In the genomic region with DNA sequence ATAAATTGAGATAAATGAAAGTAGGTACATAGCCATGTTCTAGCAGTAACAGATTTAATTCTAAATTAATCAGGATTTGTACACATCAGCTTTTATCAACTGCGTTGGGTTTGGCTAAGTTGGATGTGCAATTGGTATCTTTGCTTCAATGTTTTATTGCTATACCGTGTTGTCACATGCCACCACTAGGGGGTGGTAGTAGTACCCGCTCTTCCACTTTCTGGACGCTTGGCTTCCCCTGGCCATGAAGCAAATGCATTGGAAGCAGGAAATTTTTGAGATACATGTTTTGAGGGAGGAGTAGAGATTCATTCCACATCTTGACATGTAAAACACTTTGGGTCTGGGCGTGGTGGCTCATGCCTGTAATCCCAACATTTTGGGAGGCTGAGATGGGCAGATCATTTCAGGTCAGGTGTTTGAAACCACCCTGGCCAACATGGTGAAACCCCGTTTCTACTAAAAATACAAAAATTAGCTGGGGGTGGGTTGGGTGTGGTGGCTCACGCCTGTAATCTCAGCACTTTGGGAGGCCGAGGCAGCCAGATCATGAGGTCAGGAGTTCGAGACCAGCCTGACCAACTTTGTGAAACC, we compare ENCODE assay signal across 8 cellular contexts. TPM values are rescaled to one million over a fixed set of nuclear protein-coding genes. Genes with fewer than 3 reads are reported as not detected.
DNase-seq lines count a peak whose midpoint lies in the region; ATAC-seq, FAIRE-seq and TF ChIP-seq lines count a peak whose summit lies in the region.

No MANE protein-coding gene starts in this region.

- H3K27ac ChIP-seq in thyroid gland: no peak overlapping the region

- CTCF ChIA-PET in AG04449 (lab: Yijun Ruan, JAX): interaction anchor here (0.6 to 6.8 kb wide), 13 partner anchors 10 to 396 kb away, joined by 3 to 104 read pairs (median 4); a partner anchor contains a TSS
- CTCF ChIA-PET in activated CD4-positive, alpha-beta T cell treated with anti-CD3 and anti-CD28 coated beads for 36 hours (lab: Charles Lee): interaction anchor here (0.6 to 2.6 kb wide), 17 partner anchors 9 to 396 kb away, joined by 3 to 8 read pairs (median 3); no protein-coding TSS in a partner anchor

- no peak for TF ChIP-seq POLR2A in GM12892 (IDR thresholded peaks at IDR 0.05; ENCODE audit: low read depth, low read length)
- no peak for TF ChIP-seq POLR2A in thyroid gland (IDR thresholded peaks at IDR 0.05)

- FAIRE-seq in GM12892 (lab: Jason Lieb, UNC): peak; percentile 36

- 31 to 41% methylated on average over 9 of the region's 9 CpGs for WGBS in thyroid gland, 2 donors

- H3K9me3 Mint-ChIP-seq in activated CD4-positive, alpha-beta T cell treated with anti-CD3 and anti-CD28 coated beads for 36 hours (ENCODE audit: low read depth): no peaks in the 10 kb centered on the region
- H3K9me3 Mint-ChIP-seq in effector memory CD8-positive, alpha-beta T cell: no peaks in the 10 kb centered on the region
- no peaks in the 10 kb centered on the region for H3K9me3 Mint-ChIP-seq in memory B cell

- no peaks in the 10 kb centered on the region for H3K36me3 Mint-ChIP-seq in activated CD4-positive, alpha-beta T cell treated with anti-CD3 and anti-CD28 coated beads for 36 hours (ENCODE audit: low read depth)
- no peaks in the 10 kb centered on the region for H3K36me3 Mint-ChIP-seq in effector memory CD8-positive, alpha-beta T cell (ENCODE audit: insufficient read depth)
- no peaks in the 10 kb centered on the region for H3K36me3 Mint-ChIP-seq in memory B cell

- H3K4me3 ChIP-seq in AG04449 (ENCODE audit: low read depth, low read length) (no peak overlapping the region), thyroid gland (replicated peaks in 1 of 3) (no peak overlapping the region)

- ATAC-seq in activated CD4-positive, alpha-beta T cell treated with anti-CD3 and anti-CD28 coated beads for 36 hours: peak; percentile 68
- ATAC-seq in effector memory CD8-positive, alpha-beta T cell (replicated peaks): peak; percentile 31
- peak; percentile 58 for ATAC-seq in memory B cell (ENCODE audit: low read depth)
- ATAC-seq in GM21528 (IDR thresholded peaks at IDR 0.05; ENCODE audit: low FRiP score, unreplicated experiment): no peak

- intact Hi-C loops in activated CD4-positive, alpha-beta T cell treated with anti-CD3 and anti-CD28 coated beads for 36 hours (cut with DNase I, micrococcal nuclease): loop anchor here in 1 of 2 experiments (1.0 kb wide), 2 partner anchors 216 to 397 kb away; no protein-coding TSS in a partner anchor
- intact Hi-C loops in thyroid gland (cut with DNase I): no loop called here

- H3K27ac Mint-ChIP-seq in activated CD4-positive, alpha-beta T cell treated with anti-CD3 and anti-CD28 coated beads for 36 hours: no peak overlapping the region
- no peak overlapping the region for H3K27ac Mint-ChIP-seq in effector memory CD8-positive, alpha-beta T cell
- H3K27ac Mint-ChIP-seq in memory B cell: no peak overlapping the region

- H3K9me3 ChIP-seq in thyroid gland: no peaks in the 10 kb centered on the region

- H3K36me3 ChIP-seq in thyroid gland: no peaks in the 10 kb centered on the region

- POLR2A ChIA-PET in AG04449 (lab: Yijun Ruan, JAX): no interaction called here
- POLR2A ChIA-PET in activated CD4-positive, alpha-beta T cell treated with anti-CD3 and anti-CD28 coated beads for 36 hours (lab: Charles Lee): no interaction called here

- no peaks in the 10 kb centered on the region for H3K4me1 ChIP-seq in thyroid gland

- TF ChIP-seq CTCF in AG04449 (IDR thresholded peaks at IDR 0.05; ENCODE audit: insufficient read depth, low read length, missing control alignments) (peak; percentile 61), thyroid gland (IDR thresholded peaks at IDR 0.05) (peak; percentile 55 to 84 (median 70))

- H3K4me1 Mint-ChIP-seq in activated CD4-positive, alpha-beta T cell treated with anti-CD3 and anti-CD28 coated beads for 36 hours: peaks cover 2% of the 10 kb centered on the region
- H3K4me1 Mint-ChIP-seq in effector memory CD8-positive, alpha-beta T cell (ENCODE audit: low read depth in 2 of 2): peaks cover 0 to 1% of the 10 kb centered on the region in 2 donors
- peaks cover 3% of the 10 kb centered on the region for H3K4me1 Mint-ChIP-seq in memory B cell

- no peaks in the 10 kb centered on the region for H3K27me3 ChIP-seq in thyroid gland

- H3K27me3 Mint-ChIP-seq in activated CD4-positive, alpha-beta T cell treated with anti-CD3 and anti-CD28 coated beads for 36 hours: peaks cover 3% of the 10 kb centered on the region
- H3K27me3 Mint-ChIP-seq in effector memory CD8-positive, alpha-beta T cell: peaks cover 13 to 15% of the 10 kb centered on the region in 2 donors
- peaks cover 4% of the 10 kb centered on the region for H3K27me3 Mint-ChIP-seq in memory B cell

- DNase-seq in AG04449 (ENCODE audit: low read depth, low spot score) (no peak), GM12892 (ENCODE audit: insufficient read length) (peak; percentile 34), NCI-H2196 (lab: John Stamatoyannopoulos, UW; ENCODE audit: unreplicated experiment) (peak; percentile 58), memory B cell (ENCODE audit: low spot score in 2 of 2) (peak; percentile 39 to 41), thyroid gland (peak; percentile 55 to 69)
- DNase-seq in activated CD4-positive, alpha-beta T cell treated with anti-CD3 and anti-CD28 coated beads for 36 hours: peak; percentile 66
- DNase-seq in effector memory CD8-positive, alpha-beta T cell: peak; percentile 11 to 34 (median 14)

- no peak overlapping the region for H3K4me3 Mint-ChIP-seq in activated CD4-positive, alpha-beta T cell treated with anti-CD3 and anti-CD28 coated beads for 36 hours
- H3K4me3 Mint-ChIP-seq in effector memory CD8-positive, alpha-beta T cell: no peak overlapping the region
- H3K4me3 Mint-ChIP-seq in memory B cell: no peak overlapping the region

RNA-seq across cellular contexts. Expression of a gene that starts 58.6 kb away (rescaled TPM):
- polyA plus RNA-seq in GM12892 (2012; ENCODE audit: missing spikeins): 0.51 TPM
- total RNA-seq in activated CD4-positive, alpha-beta T cell treated with anti-CD3 and anti-CD28 coated beads for 36 hours: not detected
- total RNA-seq in thyroid gland: 10 to 100 TPM; 17.9 to 37.5 (median 23.1) TPM

Comparison
In these comparisons a context has a peak if more than half of its experiments do, and no peak if none do; other contexts are left out.
1. RNA of a gene that starts 58.6 kb away (total RNA-seq): 17.9 to 37.5 TPM in thyroid gland; not detected in activated CD4-positive, alpha-beta T cell treated with anti-CD3 and anti-CD28 coated beads for 36 hours; every median in the first group is over 10 times any median in the second.